Comparison of ENCODE assay signal across 10 cellular contexts in genomic region chr17:38418693-38419507, GRCh38. TPM values are rescaled to one million over a fixed set of nuclear protein-coding genes. Genes with fewer than 3 reads are reported as not detected.
DNase-seq lines count a peak whose midpoint lies in the region; ATAC-seq, FAIRE-seq and TF ChIP-seq lines count a peak whose summit lies in the region.
"Had no signal": no experiment of that assay in that cellular context is flagged by ENCODE, and none has a peak within 500 bp of the region (broad histone marks: within the 10 kb centered on the region; RNA-seq: fewer than 3 reads in every experiment).

No MANE protein-coding gene starts in this region.

- H3K4me3 Mint-ChIP-seq in activated naive CD4-positive, alpha-beta T cell treated with anti-CD3 and anti-CD28 coated beads for 36 hours: peak overlapping the region; percentile 41
- H3K4me3 Mint-ChIP-seq in T-cell: peak overlapping the region; percentile 56 to 79 (median 60)
- H3K4me3 Mint-ChIP-seq: central memory CD8-positive, alpha-beta T cell had no signal

- H3K36me3 ChIP-seq in iPS-20b (ENCODE audit: insufficient read depth, low read depth, low read length) (no peaks in the 10 kb centered on the region), thoracic aorta (no peaks in the 10 kb centered on the region)

- FAIRE-seq in GM12891 (lab: Jason Lieb, UNC): no peak

- H3K4me1 ChIP-seq in iPS-20b (ENCODE audit: insufficient read depth, low read length): peaks cover 48% of the 10 kb centered on the region; the same call in 1 of the 2 replicates
- peaks cover 20 to 37% of the 10 kb centered on the region in 2 donors for H3K4me1 ChIP-seq in thoracic aorta (ENCODE audit: control insufficient read depth in 1 of 2, low read depth in 2 of 2)

- H3K27ac ChIP-seq in iPS-20b (ENCODE audit: low read length) (no peak overlapping the region), thoracic aorta (no peak overlapping the region)

- CTCF ChIA-PET in activated naive CD4-positive, alpha-beta T cell treated with anti-CD3 and anti-CD28 coated beads for 36 hours (lab: Charles Lee): interaction anchor here (1.1 to 1.2 kb wide), 2 partner anchors 70 kb away, joined by 4 read pairs; no protein-coding TSS in a partner anchor
- CTCF ChIA-PET in T-cell (lab: Charles Lee): interaction anchor here in 1 of 2 donors (0.5 kb wide), 1 partner anchor 303 kb away, joined by 3 read pairs; no protein-coding TSS in a partner anchor

- no peak overlapping the region for H3K27ac Mint-ChIP-seq in activated naive CD4-positive, alpha-beta T cell treated with anti-CD3 and anti-CD28 coated beads for 36 hours
- peak overlapping the region in 1 of 2 donors; percentile 66 for H3K27ac Mint-ChIP-seq in T-cell

- POLR2A ChIA-PET in T-cell (lab: Charles Lee): no interaction called here

- H3K27me3 ChIP-seq in iPS-20b (ENCODE audit: insufficient read depth, low read length): peaks cover 55% of the 10 kb centered on the region
- no peaks in the 10 kb centered on the region for H3K27me3 ChIP-seq in thoracic aorta (replicated peaks; ENCODE audit: insufficient read depth)

- no peak for DNase-seq in activated naive CD4-positive, alpha-beta T cell treated with anti-CD3 and anti-CD28 coated beads for 36 hours
- no peak for DNase-seq in activated naive CD4-positive, alpha-beta T cell treated with Interleukin-2 at 50 U/mL for 16 hours
- DNase-seq in T-cell: no peak
- DNase-seq in thoracic aorta (ENCODE audit: low spot score): no peak
- no peak for DNase-seq in germinal center (ENCODE audit: low spot score)
- DNase-seq in GM12891 (ENCODE audit: insufficient read length, low spot score): no peak
- no peak for DNase-seq in NCI-H1048 (lab: John Stamatoyannopoulos, UW)
- DNase-seq: RPMI8226 had no signal

- H3K4me3 ChIP-seq in iPS-20b (ENCODE audit: low read length) (peak overlapping the region; percentile 69), thoracic aorta (peak overlapping the region; percentile 68)

- TF ChIP-seq POLR2A in GM12891 (IDR thresholded peaks at IDR 0.05; ENCODE audit: low read depth, low read length): no peak

- no peaks in the 10 kb centered on the region for H3K9me3 Mint-ChIP-seq in activated naive CD4-positive, alpha-beta T cell treated with anti-CD3 and anti-CD28 coated beads for 36 hours
- H3K9me3 Mint-ChIP-seq in T-cell: no peaks in the 10 kb centered on the region
- H3K9me3 Mint-ChIP-seq: central memory CD8-positive, alpha-beta T cell had no signal

- no peak for TF ChIP-seq CTCF in thoracic aorta (IDR thresholded peaks at IDR 0.05)

- H3K4me1 Mint-ChIP-seq in activated naive CD4-positive, alpha-beta T cell treated with anti-CD3 and anti-CD28 coated beads for 36 hours (ENCODE audit: low read depth): peaks cover 16% of the 10 kb centered on the region
- H3K4me1 Mint-ChIP-seq in T-cell: peaks cover 4 to 6% (median 6%) of the 10 kb centered on the region in 3 donors

- ATAC-seq in T-cell (replicated peaks in 1 of 4) (peak in 1 of 4 experiments; percentile 25), thoracic aorta (ENCODE audit: insufficient number of reproducible peaks, low FRiP score, low read depth) (no peak)

- intact Hi-C loops in activated naive CD4-positive, alpha-beta T cell treated with anti-CD3 and anti-CD28 coated beads for 36 hours (cut with micrococcal nuclease): no loop called here

- peaks cover 49% of the 10 kb centered on the region for H3K27me3 Mint-ChIP-seq in activated naive CD4-positive, alpha-beta T cell treated with anti-CD3 and anti-CD28 coated beads for 36 hours (ENCODE audit: low read depth)
- H3K27me3 Mint-ChIP-seq in T-cell: peaks cover 35 to 70% of the 10 kb centered on the region in 2 donors

- no peaks in the 10 kb centered on the region for H3K36me3 Mint-ChIP-seq in activated naive CD4-positive, alpha-beta T cell treated with anti-CD3 and anti-CD28 coated beads for 36 hours (ENCODE audit: low read depth)
- no peaks in the 10 kb centered on the region for H3K36me3 Mint-ChIP-seq in T-cell

- H3K9ac ChIP-seq in iPS-20b (ENCODE audit: low read depth, low read length): no peak overlapping the region

- H3K9me3 ChIP-seq in iPS-20b (ENCODE audit: insufficient read depth, low read depth, low read length): no peaks in the 10 kb centered on the region
- no peaks in the 10 kb centered on the region for H3K9me3 ChIP-seq in thoracic aorta

TF ChIP-seq in GM12891, 5 proteins besides CTCF, POLR2A, EP300 and RAD21:
- no peak for TF ChIP-seq POLR2AphosphoS5 (IDR thresholded peaks at IDR 0.05; ENCODE audit: low read depth, low read length)
- no peak for TF ChIP-seq TAF1 (IDR thresholded peaks at IDR 0.05; ENCODE audit: low read depth, low read length)
- no peak for TF ChIP-seq PAX5 (IDR thresholded peaks at IDR 0.05; ENCODE audit: insufficient read depth, low read length, severe bottlenecking)
- TF ChIP-seq SPI1 (IDR thresholded peaks at IDR 0.05; ENCODE audit: low read depth, low read length): no peak
- TF ChIP-seq POU2F2 (IDR thresholded peaks at IDR 0.05; ENCODE audit: low read depth, low read length): no peak

RNA-seq across cellular contexts. Expression of gene ARHGAP23, which starts 9.4 kb away (rescaled TPM):
- 1 to 10 TPM in 1 of 2 experiments, under 1 TPM in 1; 0.52 to 1.0 TPM for total RNA-seq in activated naive CD4-positive, alpha-beta T cell treated with anti-CD3 and anti-CD28 coated beads for 36 hours
- total RNA-seq in T-cell (1 to 10 TPM in 1 of 5 donors, under 1 TPM in 4; 0.40 to 1.2 (median 0.61) TPM), thoracic aorta (10 to 100 TPM; 87.1 to 89.2 TPM)
- 1.6 TPM for polyA plus RNA-seq in GM12891 (2012; ENCODE audit: low read depth, missing spikeins)

Comparison
In these comparisons a context has a peak if more than half of its experiments do, and no peak if none do; other contexts are left out.
1. RNA of gene ARHGAP23, which starts 9.4 kb away (total RNA-seq): 87.1 to 89.2 TPM in thoracic aorta; 0.52 to 1.0 TPM in activated naive CD4-positive, alpha-beta T cell treated with anti-CD3 and anti-CD28 coated beads for 36 hours and 0.40 to 1.2 TPM in T-cell; every median in the first group is over 10 times any median in the second.